ENCODE assay signal across 9 cellular contexts in genomic region chr6:42197574-42198362, GRCh38. TPM values are rescaled to one million over a fixed set of nuclear protein-coding genes. Genes with fewer than 3 reads are reported as not detected.
A peak's percentile ranks its signal among the peaks of the same experiment; 100 is the strongest.
DNase-seq lines count a peak whose midpoint lies in the region; ATAC-seq and TF ChIP-seq lines count a peak whose summit lies in the region.
"Had no signal": no experiment of that assay in that cellular context is flagged by ENCODE, and none has a peak within 500 bp of the region (broad histone marks: within the 10 kb centered on the region; RNA-seq: fewer than 3 reads in every experiment).

No MANE protein-coding gene starts in this region.

- no TSS peak for BruUV-seq in Caco-2 (replicated peaks; lab: Mats Ljungman, UMichigan)

- H3K27ac ChIP-seq in RWPE2 (ENCODE audit: poor library complexity, severe bottlenecking): peak overlapping the region; percentile 37

- CTCF ChIA-PET in Caco-2 (lab: Charles Lee): no interaction called here

- peaks cover 18% of the 10 kb centered on the region for H3K4me1 Mint-ChIP-seq in Caco-2 (ENCODE audit: low read depth, unreplicated experiment)

- H3K27ac Mint-ChIP-seq in Caco-2 (ENCODE audit: unreplicated experiment): no peak overlapping the region
- H3K27ac Mint-ChIP-seq: dendritic cell treated with granulocyte-macrophage colony-stimulating factor and Interleukin-4, amounts not matched to agents 40 ng/mL and 50 ng/mL, for 4 days had no signal

- H3K27me3 ChIP-seq in RWPE2 (ENCODE audit: insufficient read depth, poor library complexity, severe bottlenecking) (no peaks in the 10 kb centered on the region), Caco-2 (replicated peaks; ENCODE audit: control insufficient read depth, insufficient read depth, low read length) (no peaks in the 10 kb centered on the region)

- H3K9me3 ChIP-seq in RWPE2 (ENCODE audit: severe bottlenecking): no peaks in the 10 kb centered on the region
- no peaks in the 10 kb centered on the region for H3K9me3 ChIP-seq in Caco-2

- no peaks in the 10 kb centered on the region for H3K27me3 Mint-ChIP-seq in Caco-2 (ENCODE audit: insufficient read depth, unreplicated experiment)
- H3K27me3 Mint-ChIP-seq: dendritic cell treated with granulocyte-macrophage colony-stimulating factor and Interleukin-4, amounts not matched to agents 40 ng/mL and 50 ng/mL, for 4 days had no signal

- H3K36me3 ChIP-seq in RWPE2 (ENCODE audit: low read depth): peaks cover 2% of the 10 kb centered on the region; the same call in 1 of the 2 replicates
- H3K36me3 ChIP-seq in Caco-2 (ENCODE audit: control insufficient read depth, insufficient read depth, low read length): peaks cover 2% of the 10 kb centered on the region

- intact Hi-C loops in Caco-2 (cut with micrococcal nuclease; ENCODE audit: unreplicated experiment): no loop called here

- TF ChIP-seq CTCF in RWPE2 (IDR thresholded peaks at IDR 0.05; ENCODE audit: poor library complexity, severe bottlenecking): no peak
- TF ChIP-seq CTCF in fibroblast of the aortic adventitia (IDR thresholded peaks at IDR 0.05; ENCODE audit: insufficient read depth, low read length): no peak
- TF ChIP-seq CTCF in Caco-2 (IDR thresholded peaks at IDR 0.05; ENCODE audit: insufficient read depth in 1 of 2, low read depth in 1 of 2, low read length in 1 of 2, severe bottlenecking in 1 of 2, unreplicated experiment in 1 of 2): no peak

- no peaks in the 10 kb centered on the region for H3K36me3 Mint-ChIP-seq in Caco-2 (ENCODE audit: insufficient read depth, unreplicated experiment)

- DNase-seq in AG08395 (ENCODE audit: low spot score): peak; percentile 64
- DNase-seq in EH (ENCODE audit: low read depth): peak; percentile 92
- no peak for DNase-seq in RWPE2 (ENCODE audit: low spot score)
- peak; percentile 48 for DNase-seq in fibroblast of the aortic adventitia (ENCODE audit: low read depth)
- no peak for DNase-seq in effector CD8-positive, alpha-beta T cell (lab: John Stamatoyannopoulos, UW)
- DNase-seq in Caco-2: no peak

- H3K4me3 ChIP-seq in RWPE2 (ENCODE audit: severe bottlenecking) (no peak overlapping the region), fibroblast of the aortic adventitia (ENCODE audit: low read depth, low read length) (no peak overlapping the region), Caco-2 (ENCODE audit: low read depth, low read length) (no peak overlapping the region)

- H3K4me1 ChIP-seq in RWPE2 (ENCODE audit: insufficient read depth, poor library complexity, severe bottlenecking) (peaks cover 28% of the 10 kb centered on the region), Caco-2 (peaks cover 10% of the 10 kb centered on the region; the same call in 1 of the 2 replicates)

- POLR2A ChIA-PET in Caco-2 (lab: Charles Lee): no interaction called here

- H3K4me3 Mint-ChIP-seq in Caco-2 (ENCODE audit: unreplicated experiment): no peak overlapping the region
- H3K4me3 Mint-ChIP-seq: dendritic cell treated with granulocyte-macrophage colony-stimulating factor and Interleukin-4, amounts not matched to agents 40 ng/mL and 50 ng/mL, for 4 days had no signal

- H3K9me3 Mint-ChIP-seq in Caco-2 (ENCODE audit: unreplicated experiment): peaks cover 10% of the 10 kb centered on the region

- ATAC-seq in RWPE2 (ENCODE audit: low read depth): peak; percentile 22
- ATAC-seq in GM21723 (IDR thresholded peaks at IDR 0.05; ENCODE audit: unreplicated experiment): no peak
- no peak for ATAC-seq in HG03135 (IDR thresholded peaks at IDR 0.05; ENCODE audit: unreplicated experiment)

RNA-seq across cellular contexts. Expression of gene GUCA1B, which starts 3.0 kb away (rescaled TPM):
- not detected in 2 replicates for total RNA-seq in fibroblast of the aortic adventitia (ENCODE audit: low replicate concordance)
- total RNA-seq in Caco-2 (2022): 0.73 and 0.77 TPM in 2 replicates

RNA-seq across cellular contexts. Expression of gene MRPS10, which starts 19.9 kb away (rescaled TPM):
- total RNA-seq in fibroblast of the aortic adventitia (ENCODE audit: low replicate concordance) (15.7 and 63.4 TPM in 2 replicates), Caco-2 (2022) (32.3 and 38.6 TPM in 2 replicates)

RNA-seq across cellular contexts. Expression of gene GUCA1A, which starts 24.6 kb away (rescaled TPM):
- total RNA-seq in fibroblast of the aortic adventitia (ENCODE audit: low replicate concordance) (not detected in 2 replicates), Caco-2 (2022) (not detected in 2 replicates)

RNA-seq across cellular contexts. Expression of gene C6orf132, which starts 55.3 kb away (rescaled TPM):
- total RNA-seq in fibroblast of the aortic adventitia (ENCODE audit: low replicate concordance) (0.63 and 1.4 TPM in 2 replicates), Caco-2 (2022) (56.2 and 61.2 TPM in 2 replicates)

Comparison
In these comparisons a context has a peak if more than half of its experiments do, and no peak if none do; other contexts are left out.
1. DNase-seq: peak in AG08395 (single experiment), EH (single experiment) and fibroblast of the aortic adventitia (single experiment); none in RWPE2 (single experiment), effector CD8-positive, alpha-beta T cell (single experiment) and Caco-2 (0 of 2).